Comparison of ENCODE assay signal across 7 cellular contexts in the genomic region with DNA sequence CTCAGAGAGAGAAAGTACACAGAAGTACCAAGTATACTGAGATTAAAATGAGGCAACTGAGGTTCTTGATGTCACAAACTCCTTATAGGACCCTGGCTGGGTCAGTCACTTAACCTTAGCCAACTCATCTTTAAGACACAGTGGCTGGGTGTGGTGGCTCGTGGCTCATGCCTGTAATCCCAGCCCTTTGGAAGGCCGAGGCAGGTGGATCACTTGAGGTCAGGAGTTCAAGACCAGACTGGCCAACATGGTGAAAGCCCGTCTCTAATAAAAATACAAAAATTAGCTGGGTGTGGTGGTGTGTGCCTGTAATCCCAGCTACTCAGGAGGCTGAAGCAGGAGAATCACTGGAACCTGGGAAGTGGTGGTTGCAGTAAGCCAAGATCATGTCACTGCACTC.
DNase-seq lines count a peak whose midpoint lies in the region; ATAC-seq, FAIRE-seq and TF ChIP-seq lines count a peak whose summit lies in the region.
"Not testable (repeated sequence)": the region's sequence is repeated elsewhere in the genome, so short reads cannot be mapped to it uniquely, and the experiment has no call there.

No MANE protein-coding gene starts in this region.

- H2AFZ ChIP-seq in K562 (ENCODE audit: low read depth, low read length); neural cell (ENCODE audit: low read depth, low read length); trophoblast cell (ENCODE audit: insufficient read depth, low read length, poor library complexity): not testable (repeated sequence)

- POLR2A ChIA-PET in A673 (lab: Charles Lee; ENCODE audit: low non-redundant PET) (interaction anchor here (0.6 kb wide), 1 partner anchor 92 kb away, joined by 4 read pairs; no protein-coding TSS in a partner anchor), K562 (lab: Yijun Ruan, JAX) (interaction anchor here (1.0 to 3.2 kb wide), 8 partner anchors 9 to 117 kb away, joined by 3 to 13 read pairs (median 5); no protein-coding TSS in a partner anchor)

- H3K9ac ChIP-seq in BLaER1 treated with 17β-estradiol and CSF1 and Interleukin-3, amounts not matched to agents 10 nM and 100 nM; K562 (ENCODE audit: insufficient read depth in 1 of 2, low read depth in 2 of 2, low read length in 2 of 2); neural cell (ENCODE audit: low read length); trophoblast cell (ENCODE audit: low read length): not testable (repeated sequence)

- H3K4ac ChIP-seq in trophoblast cell (ENCODE audit: low read depth, low read length) = peak overlapping the region; percentile 65

- not testable (repeated sequence) for H3K9me1 ChIP-seq in K562 (ENCODE audit: control insufficient read depth, insufficient read depth, low read length)

- not testable (repeated sequence) for TF ChIP-seq EP300 in K562 (IDR thresholded peaks at IDR 0.05; ENCODE audit: low read length); neural cell (conservative IDR thresholded peaks at IDR 0.05; ENCODE audit: poor library complexity, severe bottlenecking)

- H3K23ac ChIP-seq in trophoblast cell (ENCODE audit: low read length) = not testable (repeated sequence)

- not testable (repeated sequence) for H2BK120ac ChIP-seq in trophoblast cell (ENCODE audit: insufficient read depth, low read length, poor library complexity)

- H3K9me2 ChIP-seq in neural cell (ENCODE audit: insufficient read depth, low read length) = not testable (repeated sequence)

- H3K14ac ChIP-seq in trophoblast cell (ENCODE audit: low read length) = not testable (repeated sequence)

- H3K18ac ChIP-seq in trophoblast cell (ENCODE audit: low read length) = not testable (repeated sequence)

- 3% methylated on average over 3 of the region's 3 CpGs for WGBS in K562 (ENCODE audit: insufficient coverage, low coverage, missing lambda C conversion rate)
- WGBS in trophoblast cell (ENCODE audit: extremely low coverage, insufficient coverage, insufficient read length) = no CpG with 5 or more reads among the region's 3 CpGs

- peak overlapping the region; percentile 38 for H4K91ac ChIP-seq in trophoblast cell (ENCODE audit: low read depth, low read length)

- peak overlapping the region; percentile 17 for H3K27ac Mint-ChIP-seq in memory B cell

- intact Hi-C loops in A673 (cut with micrococcal nuclease; ENCODE audit: unreplicated experiment) (loop anchor here (10.0 kb wide), 1 partner anchor 59 kb away; a partner anchor contains a TSS), K562 (cut with micrococcal nuclease) (loop anchor here (2.0 kb wide), 1 partner anchor 127 kb away; no protein-coding TSS in a partner anchor)

- H3K36me3 Mint-ChIP-seq in memory B cell = not testable (repeated sequence)

- H3K79me1 ChIP-seq in trophoblast cell (ENCODE audit: low read length) = peaks cover 21% of the 10 kb centered on the region

- not testable (repeated sequence) for H2BK12ac ChIP-seq in trophoblast cell (ENCODE audit: low read length)

- not testable (repeated sequence) for H3K9me3 Mint-ChIP-seq in memory B cell

- not testable (repeated sequence) for FAIRE-seq in K562 (lab: Jason Lieb, UNC)

- ATAC-seq in K562 = peak; percentile 43
- not testable (repeated sequence) for ATAC-seq in memory B cell (ENCODE audit: low read depth)

- H3K27ac ChIP-seq in A673 (ENCODE audit: low read depth, low read length, poor library complexity, severe bottlenecking) (peak overlapping the region; percentile 78), KOPT-K1 (ENCODE audit: low read depth, low read length, poor library complexity, severe bottlenecking) (peak overlapping the region; percentile 98), K562 (ENCODE audit: extremely low read depth, low read depth, low read length) (peak overlapping the region; percentile 66; the same call in 1 of the 3 replicates), neural cell (ENCODE audit: low read length) (peak overlapping the region; percentile 75), trophoblast cell (ENCODE audit: low read depth, low read length) (peak overlapping the region; percentile 18)
- peak overlapping the region in 3 of 11 experiments; percentile 23 to 37 (median 24); a peak in 3 of 22 replicates for H3K27ac ChIP-seq in BLaER1 treated with 17β-estradiol and CSF1 and Interleukin-3, amounts not matched to agents 10 nM and 100 nM

- CTCF ChIA-PET in A673 (lab: Charles Lee) = interaction anchor here (0.5 to 0.6 kb wide), 2 partner anchors 238 to 271 kb away, joined by 4 to 5 read pairs; no protein-coding TSS in a partner anchor
- CTCF ChIA-PET in K562 (lab: Yijun Ruan, JAX; ENCODE audit: low intra/inter-chr PET ratio) = not testable (repeated sequence)

- not testable (repeated sequence) for H3K27me3 ChIP-seq in A673 (replicated peaks; ENCODE audit: insufficient read depth, low read depth, low read length, poor library complexity); BLaER1 treated with 17β-estradiol and CSF1 and Interleukin-3, amounts not matched to agents 10 nM and 100 nM; K562 (ENCODE audit: control insufficient read depth in 2 of 2, insufficient read depth in 2 of 2, low read length in 2 of 2); neural cell (ENCODE audit: insufficient read depth, low read depth, low read length); trophoblast cell (ENCODE audit: insufficient read depth, low read length)

- BruUV-seq in A673 (replicated peaks; lab: Mats Ljungman, UMichigan); K562 (replicated peaks; lab: Mats Ljungman, UMichigan): not testable (repeated sequence)

- H3F3A ChIP-seq in neural cell (ENCODE audit: insufficient read depth, low read length, poor library complexity, severe bottlenecking) = not testable (repeated sequence)

- peaks cover 37% of the 10 kb centered on the region for H3K4me1 Mint-ChIP-seq in memory B cell

- not testable (repeated sequence) for H3K27me3 Mint-ChIP-seq in memory B cell

- H4K8ac ChIP-seq in trophoblast cell (ENCODE audit: low read depth, low read length) = not testable (repeated sequence)

- H2AK5ac ChIP-seq in trophoblast cell (ENCODE audit: low read length) = not testable (repeated sequence)

- H3K36me3 ChIP-seq in A673 (ENCODE audit: insufficient read depth, low read length, poor library complexity, severe bottlenecking); KOPT-K1 (ENCODE audit: insufficient read depth, low read length); K562 (ENCODE audit: control insufficient read depth, insufficient read depth, low read length); neural cell (ENCODE audit: insufficient read depth, low read length); trophoblast cell (ENCODE audit: control insufficient read depth in 1 of 2, insufficient read depth in 2 of 2, low read length in 2 of 2): not testable (repeated sequence)
- H3K36me3 ChIP-seq in BLaER1 treated with 17β-estradiol and CSF1 and Interleukin-3, amounts not matched to agents 10 nM and 100 nM = peaks cover 0 to 34% (median 8%) of the 10 kb centered on the region in 11 experiments; a peak in 5 of 22 replicates

- H3K79me2 ChIP-seq in K562 (ENCODE audit: control insufficient read depth, insufficient read depth, low read length) (peaks cover 80% of the 10 kb centered on the region), neural cell (replicated peaks; ENCODE audit: insufficient read depth, low read length) (peaks cover 40% of the 10 kb centered on the region), trophoblast cell (ENCODE audit: control insufficient read depth, insufficient read depth, low read length, poor library complexity) (peaks cover 16% of the 10 kb centered on the region)

- TF ChIP-seq CTCF in A673 (conservative IDR thresholded peaks at IDR 0.05; ENCODE audit: low read depth, low read length); K562 (IDR thresholded peaks at IDR 0.05 in 2 of 3, conservative IDR thresholded peaks at IDR 0.05 in 1 of 3; ENCODE audit: insufficient read depth in 2 of 3, low read depth in 1 of 3, low read length in 3 of 3); neural cell (IDR thresholded peaks at IDR 0.05; ENCODE audit: poor library complexity, severe bottlenecking): not testable (repeated sequence)

- H3K4me2 ChIP-seq in BLaER1 treated with 17β-estradiol and CSF1 and Interleukin-3, amounts not matched to agents 10 nM and 100 nM = peak overlapping the region; percentile 56 to 100 (median 72); a peak in 21 of 22 replicates
- H3K4me2 ChIP-seq in K562 (ENCODE audit: insufficient read depth, low read length); neural cell (ENCODE audit: low read length); trophoblast cell (ENCODE audit: low read length): not testable (repeated sequence)

- not testable (repeated sequence) for TF ChIP-seq RAD21 in K562 (CRISPR knock-in tag; conservative IDR thresholded peaks at IDR 0.05 in 1 of 2, IDR thresholded peaks at IDR 0.05 in 1 of 2); neural cell (conservative IDR thresholded peaks at IDR 0.05)

- not testable (repeated sequence) for H3K4me3 ChIP-seq in A673 (ENCODE audit: low read depth, low read length, poor library complexity, severe bottlenecking); BLaER1 treated with 17β-estradiol and CSF1 and Interleukin-3, amounts not matched to agents 10 nM and 100 nM; K562; neural cell (ENCODE audit: low read length); trophoblast cell (ENCODE audit: low read depth, low read length)

- H4K20me1 ChIP-seq in BLaER1 treated with 17β-estradiol and CSF1 and Interleukin-3, amounts not matched to agents 10 nM and 100 nM = peaks cover 0 to 90% (median 85%) of the 10 kb centered on the region in 11 experiments; a peak in 21 of 22 replicates
- H4K20me1 ChIP-seq in K562 (replicated peaks; ENCODE audit: control insufficient read depth, insufficient read depth, low read length); neural cell (ENCODE audit: insufficient read depth): not testable (repeated sequence)

- in situ Hi-C loops in K562 (cut with MboI) = not testable (repeated sequence)

- H4K12ac ChIP-seq in trophoblast cell (ENCODE audit: low read depth, low read length) = not testable (repeated sequence)

- not testable (repeated sequence) for TF ChIP-seq POLR2A in K562 (conservative IDR thresholded peaks at IDR 0.05)

- DNase-seq in A673 (ENCODE audit: low spot score); memory B cell (ENCODE audit: low spot score in 2 of 2); trophoblast cell: not testable (repeated sequence)
- peak in 1 of 4 experiments; percentile 49 for DNase-seq in K562 (ENCODE audit: extremely low read depth in 1 of 4, low spot score in 3 of 4)

- H3K9me3 ChIP-seq in A673 (ENCODE audit: low read depth, low read length, poor library complexity, severe bottlenecking); KOPT-K1 (ENCODE audit: insufficient read depth, low read length, poor library complexity, severe bottlenecking); K562 (replicated peaks; ENCODE audit: control insufficient read depth, insufficient read depth, low read depth, low read length); neural cell (ENCODE audit: low read length); trophoblast cell (ENCODE audit: insufficient read depth, low read depth, low read length): not testable (repeated sequence)
- H3K9me3 ChIP-seq in BLaER1 treated with 17β-estradiol and CSF1 and Interleukin-3, amounts not matched to agents 10 nM and 100 nM (replicated peaks in 1 of 11) = peaks cover 0 to 18% (median 11%) of the 10 kb centered on the region in 11 experiments; a peak in 14 of 22 replicates

- H3K4me1 ChIP-seq in A673 (ENCODE audit: insufficient read depth, low read length, poor library complexity, severe bottlenecking) = peaks cover 48% of the 10 kb centered on the region
- H3K4me1 ChIP-seq in BLaER1 treated with 17β-estradiol and CSF1 and Interleukin-3, amounts not matched to agents 10 nM and 100 nM = peaks cover 49 to 86% (median 61%) of the 10 kb centered on the region in 10 experiments
- peaks cover 16 to 40% of the 10 kb centered on the region in 2 experiments; a peak in 4 of 5 replicates for H3K4me1 ChIP-seq in K562 (replicated peaks in 1 of 2; ENCODE audit: control insufficient read depth in 2 of 2, insufficient read depth in 2 of 2, low read length in 2 of 2)
- H3K4me1 ChIP-seq in trophoblast cell (ENCODE audit: control insufficient read depth in 1 of 2, insufficient read depth in 2 of 2, low read length in 2 of 2) = peaks cover 16 to 26% of the 10 kb centered on the region in 2 experiments

- H2BK5ac ChIP-seq in trophoblast cell (ENCODE audit: low read depth, low read length, poor library complexity) = not testable (repeated sequence)

- not testable (repeated sequence) for H3K4me3 Mint-ChIP-seq in memory B cell
